ENCODE assay signal across 8 cellular contexts in genomic region chr14:61322011-61322798, GRCh38. TPM values are rescaled to one million over a fixed set of nuclear protein-coding genes. Genes with fewer than 3 reads are reported as not detected.
DNase-seq lines count a peak whose midpoint lies in the region; ATAC-seq, FAIRE-seq and TF ChIP-seq lines count a peak whose summit lies in the region.

No MANE protein-coding gene starts in this region.

- no peaks in the 10 kb centered on the region for H4K20me1 ChIP-seq in Karpas-422 (ENCODE audit: insufficient read depth, low read depth, low read length)
- H4K20me1 ChIP-seq in astrocyte (ENCODE audit: insufficient read depth, low read length), result no peaks in the 10 kb centered on the region

- H3K4me2 ChIP-seq in Karpas-422 (ENCODE audit: low read depth, low read length, poor library complexity, severe bottlenecking) (peak overlapping the region; percentile 98), astrocyte (ENCODE audit: low read length) (peak overlapping the region; percentile 88)

- H3K79me2 ChIP-seq in Karpas-422 (ENCODE audit: low read length) (no peaks in the 10 kb centered on the region), astrocyte (ENCODE audit: insufficient read depth, low read length) (no peaks in the 10 kb centered on the region)

- peak overlapping the region; percentile 78 for H3K4me3 ChIP-seq in Karpas-422 (ENCODE audit: low read length)
- H3K4me3 ChIP-seq in astrocyte (ENCODE audit: insufficient read depth, low read depth, low read length), result peak overlapping the region; percentile 55
- H3K4me3 ChIP-seq in iPS-18c (ENCODE audit: insufficient read depth, low read depth, low read length), result peak overlapping the region; percentile 66

- H3K36me3 ChIP-seq in Karpas-422 (ENCODE audit: insufficient read depth, low read length), result no peaks in the 10 kb centered on the region
- no peaks in the 10 kb centered on the region for H3K36me3 ChIP-seq in astrocyte (ENCODE audit: insufficient read depth, low read length)

- no peak for TF ChIP-seq CTCF in astrocyte (IDR thresholded peaks at IDR 0.05; ENCODE audit: insufficient read depth, low read depth, low read length)

- DNase-seq in Karpas-422 (no peak), astrocyte (ENCODE audit: low read depth) (no peak), GOT3 (lab: John Stamatoyannopoulos, UW) (no peak)
- no peak for DNase-seq in activated CD4-positive, CD25-positive, alpha-beta regulatory T cell (lab: John Stamatoyannopoulos, UW)

- H3K4me1 Mint-ChIP-seq in astrocyte (ENCODE audit: low read depth, unreplicated experiment), result no peaks in the 10 kb centered on the region
- peaks cover 11% of the 10 kb centered on the region for H3K4me1 Mint-ChIP-seq in stimulated activated memory B cell treated with anti-CD40 and anti-IgM and Interleukin-4, amounts not matched to agents 10 μg/mL and 1 μg/mL and 100 μg/mL, for 72 hours

- FAIRE-seq in astrocyte (lab: Jason Lieb, UNC), result no peak

- no peaks in the 10 kb centered on the region for H3K36me3 Mint-ChIP-seq in astrocyte (ENCODE audit: low read depth, unreplicated experiment)
- no peaks in the 10 kb centered on the region for H3K36me3 Mint-ChIP-seq in stimulated activated memory B cell treated with anti-CD40 and anti-IgM and Interleukin-4, amounts not matched to agents 10 μg/mL and 1 μg/mL and 100 μg/mL, for 72 hours

- H3K27me3 Mint-ChIP-seq in astrocyte (ENCODE audit: low read depth, unreplicated experiment), result peaks cover 16% of the 10 kb centered on the region
- H3K27me3 Mint-ChIP-seq in stimulated activated memory B cell treated with anti-CD40 and anti-IgM and Interleukin-4, amounts not matched to agents 10 μg/mL and 1 μg/mL and 100 μg/mL, for 72 hours, result peaks cover 22% of the 10 kb centered on the region

- H3K27me3 ChIP-seq in Karpas-422 (ENCODE audit: low read length) (peaks cover 6% of the 10 kb centered on the region; the same call in 1 of the 2 replicates), astrocyte (ENCODE audit: insufficient read depth, low read length) (peaks cover 35% of the 10 kb centered on the region)

- no peak overlapping the region for H3K27ac ChIP-seq in Karpas-422 (ENCODE audit: low read length)
- no peak overlapping the region for H3K27ac ChIP-seq in astrocyte (ENCODE audit: low read depth, low read length)

- H3K9me2 ChIP-seq in Karpas-422 (replicated peaks; ENCODE audit: insufficient read depth, low read length), result no peaks in the 10 kb centered on the region

- H3K4me3 Mint-ChIP-seq in astrocyte (ENCODE audit: unreplicated experiment), result peak overlapping the region; percentile 77
- H3K4me3 Mint-ChIP-seq in stimulated activated memory B cell treated with anti-CD40 and anti-IgM and Interleukin-4, amounts not matched to agents 10 μg/mL and 1 μg/mL and 100 μg/mL, for 72 hours, result peak overlapping the region; percentile 73

- H3K9me3 Mint-ChIP-seq in astrocyte (ENCODE audit: unreplicated experiment), result no peaks in the 10 kb centered on the region
- H3K9me3 Mint-ChIP-seq in stimulated activated memory B cell treated with anti-CD40 and anti-IgM and Interleukin-4, amounts not matched to agents 10 μg/mL and 1 μg/mL and 100 μg/mL, for 72 hours, result peaks cover 6% of the 10 kb centered on the region

- H3K9ac ChIP-seq in Karpas-422 (ENCODE audit: low read length), result peak overlapping the region; percentile 74
- no peak overlapping the region for H3K9ac ChIP-seq in astrocyte (ENCODE audit: low read length)

- no peak overlapping the region for H3K27ac Mint-ChIP-seq in astrocyte (ENCODE audit: unreplicated experiment)
- no peak overlapping the region for H3K27ac Mint-ChIP-seq in stimulated activated memory B cell treated with anti-CD40 and anti-IgM and Interleukin-4, amounts not matched to agents 10 μg/mL and 1 μg/mL and 100 μg/mL, for 72 hours

- ATAC-seq in GM18511 (IDR thresholded peaks at IDR 0.05; ENCODE audit: unreplicated experiment), result peak; percentile 20
- peak; percentile 10 for ATAC-seq in stimulated activated memory B cell treated with anti-CD40 and anti-IgM and Interleukin-4, amounts not matched to agents 10 μg/mL and 1 μg/mL and 100 μg/mL, for 72 hours
- no peak for ATAC-seq in GM21576 (IDR thresholded peaks at IDR 0.05; ENCODE audit: unreplicated experiment)

- H3K9me3 ChIP-seq in Karpas-422 (ENCODE audit: low read length) (no peaks in the 10 kb centered on the region), astrocyte (ENCODE audit: insufficient read depth, low read depth, low read length) (no peaks in the 10 kb centered on the region), iPS-18c (ENCODE audit: control insufficient read depth, insufficient read depth, low read length) (peaks cover 3% of the 10 kb centered on the region)

- peak overlapping the region; percentile 99 for H2AFZ ChIP-seq in Karpas-422 (ENCODE audit: low read length)
- H2AFZ ChIP-seq in astrocyte (ENCODE audit: low read depth, low read length), result peak overlapping the region; percentile 87

- H3K4me1 ChIP-seq in Karpas-422 (ENCODE audit: low read length) (peaks cover 20% of the 10 kb centered on the region), astrocyte (ENCODE audit: insufficient read depth, low read length) (peaks cover 6% of the 10 kb centered on the region)

RNA-seq across cellular contexts. Expression of gene PRKCH, which starts 0.8 kb away (rescaled TPM):
- 3.4 and 7.0 TPM in 2 replicates for total RNA-seq in Karpas-422 (2014; rRNA removed; shearing (Covaris generic); ENCODE audit: low replicate concordance)
- total RNA-seq in astrocyte, result 5.4 and 6.0 TPM in 2 replicates

RNA-seq across cellular contexts. Expression of gene TMEM30B, which starts 41.1 kb away (rescaled TPM):
- not detected in 2 replicates for total RNA-seq in Karpas-422 (2014; rRNA removed; shearing (Covaris generic); ENCODE audit: low replicate concordance)
- total RNA-seq in astrocyte, result 0.36 TPM in 1 of 2 replicates, not detected in the other
